In the genomic region with DNA sequence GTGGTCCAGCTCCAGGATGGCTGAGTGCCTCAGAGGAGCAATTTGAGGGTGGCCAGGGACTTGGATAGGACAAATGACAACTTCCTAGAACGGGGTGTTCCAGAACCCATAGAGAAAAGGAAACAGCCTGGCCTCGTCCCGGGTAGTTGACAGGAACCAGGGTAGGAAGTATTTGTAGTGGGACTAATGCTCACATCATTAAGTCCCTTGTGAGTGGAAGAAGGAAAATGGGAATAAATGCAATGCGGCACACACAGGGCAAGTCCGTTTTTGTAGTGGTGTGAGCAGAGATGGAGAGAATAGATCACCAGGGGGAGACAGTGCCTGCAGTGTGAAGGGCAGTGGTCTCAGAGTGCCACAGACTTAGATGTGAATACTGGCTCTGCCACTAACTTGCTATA, we compare ENCODE assay signal across 8 cellular contexts. TPM values are rescaled to one million over a fixed set of nuclear protein-coding genes. Genes with fewer than 3 reads are reported as not detected.
DNase-seq lines count a peak whose midpoint lies in the region; ATAC-seq and TF ChIP-seq lines count a peak whose summit lies in the region.

No MANE protein-coding gene starts in this region.

- H3K9me3 ChIP-seq in upper lobe of right lung, result no peaks in the 10 kb centered on the region
- no peaks in the 10 kb centered on the region for H3K9me3 ChIP-seq in CD4-positive, alpha-beta T cell (ENCODE audit: control insufficient read depth, low read length)

- H3K36me3 ChIP-seq in upper lobe of right lung, result no peaks in the 10 kb centered on the region

- H3K4me1 Mint-ChIP-seq in activated naive CD8-positive, alpha-beta T cell treated with anti-CD3 and anti-CD28 coated beads, Interleukin-2, amount 50 U/mL, for 24 hours, result peaks cover 2% of the 10 kb centered on the region
- no peaks in the 10 kb centered on the region for H3K4me1 Mint-ChIP-seq in CD4-positive, alpha-beta T cell (ENCODE audit: low read depth)
- peaks cover 15% of the 10 kb centered on the region for H3K4me1 Mint-ChIP-seq in mesothelial cell of epicardium

- H3K36me3 Mint-ChIP-seq in activated naive CD8-positive, alpha-beta T cell treated with anti-CD3 and anti-CD28 coated beads, Interleukin-2, amount 50 U/mL, for 24 hours (ENCODE audit: low read depth), result no peaks in the 10 kb centered on the region
- no peaks in the 10 kb centered on the region for H3K36me3 Mint-ChIP-seq in CD4-positive, alpha-beta T cell (ENCODE audit: low read depth)
- H3K36me3 Mint-ChIP-seq in mesothelial cell of epicardium, result no peaks in the 10 kb centered on the region

- no peak overlapping the region for H3K27ac Mint-ChIP-seq in activated naive CD8-positive, alpha-beta T cell treated with anti-CD3 and anti-CD28 coated beads, Interleukin-2, amount 50 U/mL, for 24 hours
- no peak overlapping the region for H3K27ac Mint-ChIP-seq in CD4-positive, alpha-beta T cell
- no peak overlapping the region for H3K27ac Mint-ChIP-seq in mesothelial cell of epicardium

- TF ChIP-seq CTCF in HFF-Myc (IDR thresholded peaks at IDR 0.05; ENCODE audit: low read depth, low read length, missing control alignments) (peak; percentile 74), upper lobe of right lung (IDR thresholded peaks at IDR 0.05) (peak; percentile 55), mesothelial cell of epicardium (IDR thresholded peaks at IDR 0.05; ENCODE audit: unreplicated experiment) (no peak)
- TF ChIP-seq CTCF in CD4-positive, alpha-beta T cell (IDR thresholded peaks at IDR 0.05), result no peak

- no peaks in the 10 kb centered on the region for H3K27me3 ChIP-seq in upper lobe of right lung
- H3K27me3 ChIP-seq in CD4-positive, alpha-beta T cell (ENCODE audit: control insufficient read depth, insufficient read depth, low read length), result no peaks in the 10 kb centered on the region

- POLR2A ChIA-PET in CD4-positive, alpha-beta T cell (lab: Charles Lee), result no interaction called here

- CTCF ChIA-PET in CD4-positive, alpha-beta T cell (lab: Charles Lee), result interaction anchor here (1.0 kb wide), 1 partner anchor 341 kb away, joined by 3 read pairs; no protein-coding TSS in a partner anchor

- no peak overlapping the region for H3K27ac ChIP-seq in upper lobe of right lung
- H3K27ac ChIP-seq in CD4-positive, alpha-beta T cell (ENCODE audit: low read depth, low read length), result no peak overlapping the region

- H3K9me3 Mint-ChIP-seq in activated naive CD8-positive, alpha-beta T cell treated with anti-CD3 and anti-CD28 coated beads, Interleukin-2, amount 50 U/mL, for 24 hours, result no peaks in the 10 kb centered on the region
- no peaks in the 10 kb centered on the region for H3K9me3 Mint-ChIP-seq in CD4-positive, alpha-beta T cell
- H3K9me3 Mint-ChIP-seq in mesothelial cell of epicardium, result no peaks in the 10 kb centered on the region

- H3K27me3 Mint-ChIP-seq in activated naive CD8-positive, alpha-beta T cell treated with anti-CD3 and anti-CD28 coated beads, Interleukin-2, amount 50 U/mL, for 24 hours, result peaks cover 14% of the 10 kb centered on the region
- no peaks in the 10 kb centered on the region for H3K27me3 Mint-ChIP-seq in CD4-positive, alpha-beta T cell
- no peaks in the 10 kb centered on the region for H3K27me3 Mint-ChIP-seq in mesothelial cell of epicardium (ENCODE audit: low read depth)

- no peak overlapping the region for H3K4me3 Mint-ChIP-seq in activated naive CD8-positive, alpha-beta T cell treated with anti-CD3 and anti-CD28 coated beads, Interleukin-2, amount 50 U/mL, for 24 hours
- no peak overlapping the region for H3K4me3 Mint-ChIP-seq in CD4-positive, alpha-beta T cell
- H3K4me3 Mint-ChIP-seq in mesothelial cell of epicardium, result no peak overlapping the region

- ATAC-seq in activated naive CD8-positive, alpha-beta T cell treated with anti-CD3 and anti-CD28 coated beads, Interleukin-2, amount 50 U/mL, for 24 hours, result peak; percentile 77
- ATAC-seq in upper lobe of right lung, result peak; percentile 63
- no peak for ATAC-seq in CD4-positive, alpha-beta T cell (ENCODE audit: poor library complexity)
- ATAC-seq in GM21367 (IDR thresholded peaks at IDR 0.05; ENCODE audit: unreplicated experiment), result no peak

- H3K4me3 ChIP-seq in HFF-Myc (replicated peaks; ENCODE audit: low read depth, low read length) (no peak overlapping the region), upper lobe of right lung (no peak overlapping the region)

- peak; percentile 35 for DNase-seq in Ammon's horn (ENCODE audit: low spot score)
- no peak for DNase-seq in HFF-Myc (ENCODE audit: extremely low read depth, low read depth)
- DNase-seq in activated naive CD8-positive, alpha-beta T cell treated with anti-CD3 and anti-CD28 coated beads, Interleukin-2, amount 50 U/mL, for 24 hours, result peak; percentile 19
- DNase-seq in iPS DF 19.7 (ENCODE audit: low read depth, low spot score), result peak; percentile 25
- DNase-seq in upper lobe of right lung, result no peak
- no peak for DNase-seq in CD4-positive, alpha-beta T cell
- no peak for DNase-seq in mesothelial cell of epicardium (ENCODE audit: low spot score in 2 of 2, unreplicated experiment in 2 of 2)

- intact Hi-C loops in upper lobe of right lung (cut with DNase I), result loop anchor here (5.0 kb wide), 1 partner anchor 343 kb away; a partner anchor contains a TSS
- intact Hi-C loops in CD4-positive, alpha-beta T cell (cut with DNase I, micrococcal nuclease), result loop anchor here in 1 of 2 experiments (5.0 to 10.0 kb wide), 2 partner anchors 578 to 756 kb away; no protein-coding TSS in a partner anchor

- H3K4me1 ChIP-seq in upper lobe of right lung, result peaks cover 12% of the 10 kb centered on the region

RNA-seq across cellular contexts. Expression of a gene that starts 19.6 kb away (rescaled TPM):
- total RNA-seq in upper lobe of right lung, result 6.9 TPM
- not detected for total RNA-seq in CD4-positive, alpha-beta T cell
- total RNA-seq in mesothelial cell of epicardium, result 0.16 to 0.45 TPM (median 0.18 TPM) in 3 replicates

Comparison
In these comparisons a context has a peak if more than half of its experiments do, and no peak if none do; other contexts are left out.
1. DNase-seq: peak in Ammon's horn (single experiment), activated naive CD8-positive, alpha-beta T cell treated with anti-CD3 and anti-CD28 coated beads, Interleukin-2, amount 50 U/mL, for 24 hours (single experiment) and iPS DF 19.7 (single experiment); none in HFF-Myc (single experiment), upper lobe of right lung (single experiment), CD4-positive, alpha-beta T cell (0 of 10) and mesothelial cell of epicardium (0 of 2).
2. CTCF ChIP-seq: peak in HFF-Myc (single experiment) and upper lobe of right lung (single experiment); none in CD4-positive, alpha-beta T cell (single experiment) and mesothelial cell of epicardium (single experiment).
3. ATAC-seq: peak in activated naive CD8-positive, alpha-beta T cell treated with anti-CD3 and anti-CD28 coated beads, Interleukin-2, amount 50 U/mL, for 24 hours (single experiment) and upper lobe of right lung (single experiment); none in CD4-positive, alpha-beta T cell (single experiment) and GM21367 (single experiment).